1 cellular context compared by ENCODE assay signal in genomic region chr19:50344661-50345318, GRCh38.
TF ChIP-seq lines count a peak whose summit lies in the region.

No MANE protein-coding gene starts in this region.

TF ChIP-seq in HepG2, 621 proteins besides CTCF, POLR2A, EP300 and RAD21:
- no peak for TF ChIP-seq NR2F6 (IDR thresholded peaks at IDR 0.05)
- TF ChIP-seq NR2F6 (CRISPR knock-in tag; IDR thresholded peaks at IDR 0.05): no peak
- TF ChIP-seq ZSCAN31 (CRISPR knock-in tag; IDR thresholded peaks at IDR 0.05; ENCODE audit: low read depth): no peak
- TF ChIP-seq TFDP1 (CRISPR knock-in tag; IDR thresholded peaks at IDR 0.05; ENCODE audit: borderline replicate concordance): no peak
TF ChIP-seq in HepG2: peak in this region for 0.
